ENCODE assay signal across 27 cellular contexts in genomic region chr2:21668078-21668710, GRCh38.
"Had no signal": no experiment of that assay in that cellular context is flagged by ENCODE, and none has a peak within 500 bp of the region (broad histone marks: within the 10 kb centered on the region; RNA-seq: fewer than 3 reads in every experiment).

No MANE protein-coding gene starts in this region.

- H3K4me1 Mint-ChIP-seq: activated CD4-positive, alpha-beta memory T cell treated with anti-CD3 and anti-CD28 coated beads, Interleukin-2, amount 10 ng/mL, durations not matched to agents 7 days and 5 days; activated CD4-positive, alpha-beta T cell treated with anti-CD3 and anti-CD28 coated beads, Interleukin-2, amount 10 ng/mL, durations not matched to agents 7 days and 5 days; activated naive CD4-positive, alpha-beta T cell treated with anti-CD3 and anti-CD28 coated beads, Interleukin-2, amount 10 ng/mL, durations not matched to agents 7 days and 5 days; activated naive CD8-positive, alpha-beta T cell treated with anti-CD3 and anti-CD28 coated beads, Interleukin-2, amount 10 ng/mL, durations not matched to agents 7 days and 5 days; brain; central memory CD8-positive, alpha-beta T cell had no signal

- DNase-seq: activated CD4-positive, alpha-beta memory T cell treated with anti-CD3 and anti-CD28 coated beads, Interleukin-2, amount 10 ng/mL, durations not matched to agents 7 days and 5 days; activated CD4-positive, alpha-beta T cell treated with anti-CD3 and anti-CD28 coated beads for 1 hour; activated CD4-positive, alpha-beta T cell treated with anti-CD3 and anti-CD28 coated beads for 4 hours; activated CD4-positive, alpha-beta T cell treated with anti-CD3 and anti-CD28 coated beads, Interleukin-2, amount 10 ng/mL, durations not matched to agents 7 days and 5 days; activated CD4-positive, alpha-beta T cell treated with anti-CD3 and anti-CD28 coated beads, Interleukin-2, amount 50 U/mL, for 4 hours; activated CD8-positive, alpha-beta memory T cell treated with anti-CD3 and anti-CD28 coated beads, Interleukin-2, amount 50 U/mL, for 48 hours; activated gamma-delta T cell; activated naive CD4-positive, alpha-beta T cell; activated naive CD4-positive, alpha-beta T cell treated with anti-CD3 and anti-CD28 coated beads, Interleukin-2, amount 10 ng/mL, durations not matched to agents 7 days and 5 days; activated naive CD8-positive, alpha-beta T cell treated with anti-CD3 and anti-CD28 coated beads, Interleukin-2, amount 10 ng/mL, durations not matched to agents 7 days and 5 days; activated T-cell treated with anti-CD3 and anti-CD28 coated beads for 4 hours; activated T-cell treated with anti-CD3 and anti-CD28 coated beads, Interleukin-2, amount 50 U/mL, for 24 hours; activated T-cell treated with anti-CD3 and anti-CD28 coated beads, Interleukin-2, amount 50 U/mL, for 72 hours; dorsolateral prefrontal cortex; effector memory CD4-positive, alpha-beta T cell; foreskin fibroblast; T-helper 2 cell had no signal

- ATAC-seq: activated naive CD4-positive, alpha-beta T cell treated with anti-CD3 and anti-CD28 coated beads, Interleukin-2, amount 50 U/mL, for 72 hours; activated T-cell treated with anti-CD3 and anti-CD28 coated beads, Interleukin-2, amount 50 U/mL, for 72 hours; esophagus mucosa had no signal

- H3K36me3 Mint-ChIP-seq: activated naive CD4-positive, alpha-beta T cell treated with anti-CD3 and anti-CD28 coated beads, Interleukin-2, amount 10 ng/mL, durations not matched to agents 7 days and 5 days; activated naive CD4-positive, alpha-beta T cell treated with anti-CD3 and anti-CD28 coated beads, Interleukin-2, amount 50 U/mL, for 72 hours; activated naive CD8-positive, alpha-beta T cell treated with anti-CD3 and anti-CD28 coated beads, Interleukin-2, amount 10 ng/mL, durations not matched to agents 7 days and 5 days; brain had no signal

- H3K36me3 ChIP-seq: ascending aorta, breast epithelium, cardiac muscle cell had no signal

- H3K27ac ChIP-seq: ascending aorta, breast epithelium, cardiac muscle cell, coronary artery, dorsolateral prefrontal cortex had no signal

- H3K4me1 ChIP-seq: ascending aorta, breast epithelium had no signal

- H3K4me3 ChIP-seq: ascending aorta, breast epithelium, cardiac muscle cell, coronary artery, dorsolateral prefrontal cortex had no signal

- H3K9me3 ChIP-seq: ascending aorta, breast epithelium had no signal

- H3K9me3 Mint-ChIP-seq: brain, endodermal cell had no signal

- H3K4me3 Mint-ChIP-seq: activated CD4-positive, alpha-beta memory T cell treated with anti-CD3 and anti-CD28 coated beads, Interleukin-2, amount 10 ng/mL, durations not matched to agents 7 days and 5 days; activated CD4-positive, alpha-beta T cell treated with anti-CD3 and anti-CD28 coated beads, Interleukin-2, amount 10 ng/mL, durations not matched to agents 7 days and 5 days; activated naive CD4-positive, alpha-beta T cell treated with anti-CD3 and anti-CD28 coated beads, Interleukin-2, amount 10 ng/mL, durations not matched to agents 7 days and 5 days; activated naive CD8-positive, alpha-beta T cell treated with anti-CD3 and anti-CD28 coated beads, Interleukin-2, amount 10 ng/mL, durations not matched to agents 7 days and 5 days; activated T-cell treated with anti-CD3 and anti-CD28 coated beads, Interleukin-2, amount 50 U/mL, for 24 hours; activated T-cell treated with anti-CD3 and anti-CD28 coated beads, Interleukin-2, amount 50 U/mL, for 72 hours; brain; central memory CD8-positive, alpha-beta T cell; dendritic cell treated with granulocyte-macrophage colony-stimulating factor and Interleukin-4, amounts not matched to agents 40 ng/mL and 50 ng/mL, for 4 days; endodermal cell had no signal

- H3K27ac Mint-ChIP-seq: activated CD4-positive, alpha-beta memory T cell treated with anti-CD3 and anti-CD28 coated beads, Interleukin-2, amount 10 ng/mL, durations not matched to agents 7 days and 5 days; activated CD4-positive, alpha-beta T cell treated with anti-CD3 and anti-CD28 coated beads, Interleukin-2, amount 10 ng/mL, durations not matched to agents 7 days and 5 days; activated naive CD4-positive, alpha-beta T cell treated with anti-CD3 and anti-CD28 coated beads, Interleukin-2, amount 10 ng/mL, durations not matched to agents 7 days and 5 days; activated naive CD4-positive, alpha-beta T cell treated with anti-CD3 and anti-CD28 coated beads, Interleukin-2, amount 50 U/mL, for 72 hours; activated naive CD8-positive, alpha-beta T cell treated with anti-CD3 and anti-CD28 coated beads, Interleukin-2, amount 10 ng/mL, durations not matched to agents 7 days and 5 days; activated T-cell treated with anti-CD3 and anti-CD28 coated beads, Interleukin-2, amount 50 U/mL, for 24 hours; activated T-cell treated with anti-CD3 and anti-CD28 coated beads, Interleukin-2, amount 50 U/mL, for 72 hours; brain; dendritic cell treated with granulocyte-macrophage colony-stimulating factor and Interleukin-4, amounts not matched to agents 40 ng/mL and 50 ng/mL, for 4 days; endodermal cell had no signal

- H3K27me3 Mint-ChIP-seq: activated CD4-positive, alpha-beta memory T cell treated with anti-CD3 and anti-CD28 coated beads, Interleukin-2, amount 10 ng/mL, durations not matched to agents 7 days and 5 days; activated CD4-positive, alpha-beta T cell treated with anti-CD3 and anti-CD28 coated beads, Interleukin-2, amount 10 ng/mL, durations not matched to agents 7 days and 5 days; activated naive CD4-positive, alpha-beta T cell treated with anti-CD3 and anti-CD28 coated beads, Interleukin-2, amount 10 ng/mL, durations not matched to agents 7 days and 5 days; activated naive CD8-positive, alpha-beta T cell treated with anti-CD3 and anti-CD28 coated beads, Interleukin-2, amount 10 ng/mL, durations not matched to agents 7 days and 5 days; activated T-cell treated with anti-CD3 and anti-CD28 coated beads, Interleukin-2, amount 50 U/mL, for 24 hours; brain; central memory CD8-positive, alpha-beta T cell; dendritic cell treated with granulocyte-macrophage colony-stimulating factor and Interleukin-4, amounts not matched to agents 40 ng/mL and 50 ng/mL, for 4 days had no signal

- H3K27me3 ChIP-seq: ascending aorta, breast epithelium, cardiac muscle cell had no signal
